ENCODE assay signal across 1 cellular context in the genomic region with DNA sequence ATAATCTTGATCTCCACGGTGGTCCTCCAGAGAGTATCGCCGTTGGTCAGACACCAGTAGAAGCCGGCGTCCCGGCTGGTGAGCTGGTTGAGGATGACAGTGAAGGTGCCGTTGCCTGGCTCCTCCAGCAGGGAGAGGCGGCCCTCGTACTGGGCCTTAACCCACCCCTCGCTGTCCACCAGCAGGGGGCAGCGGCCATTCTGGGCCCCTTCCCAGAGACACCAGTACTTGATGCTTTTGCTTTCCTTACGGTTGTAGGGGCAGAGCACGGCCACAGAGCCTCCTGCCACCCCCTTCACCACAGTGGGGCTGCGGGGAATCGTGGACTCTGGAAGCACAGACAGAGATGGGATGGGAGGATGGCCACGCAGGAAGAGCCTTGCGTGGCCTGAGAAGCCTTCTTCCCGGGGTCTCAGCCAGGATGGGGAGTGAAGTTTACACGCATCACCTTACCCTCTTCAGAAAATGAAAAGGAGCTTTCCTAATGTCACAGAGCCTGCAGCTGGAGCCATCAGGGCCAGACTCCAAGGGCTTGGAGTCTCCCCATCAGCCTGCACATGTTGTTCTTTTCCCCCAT.
TF ChIP-seq lines count a peak whose summit lies in the region.

No MANE protein-coding gene starts in this region.

TF ChIP-seq in HepG2, 621 proteins besides CTCF, POLR2A, EP300 and RAD21 (continued from another document and continues in another):
- TF ChIP-seq, protein P1, sequence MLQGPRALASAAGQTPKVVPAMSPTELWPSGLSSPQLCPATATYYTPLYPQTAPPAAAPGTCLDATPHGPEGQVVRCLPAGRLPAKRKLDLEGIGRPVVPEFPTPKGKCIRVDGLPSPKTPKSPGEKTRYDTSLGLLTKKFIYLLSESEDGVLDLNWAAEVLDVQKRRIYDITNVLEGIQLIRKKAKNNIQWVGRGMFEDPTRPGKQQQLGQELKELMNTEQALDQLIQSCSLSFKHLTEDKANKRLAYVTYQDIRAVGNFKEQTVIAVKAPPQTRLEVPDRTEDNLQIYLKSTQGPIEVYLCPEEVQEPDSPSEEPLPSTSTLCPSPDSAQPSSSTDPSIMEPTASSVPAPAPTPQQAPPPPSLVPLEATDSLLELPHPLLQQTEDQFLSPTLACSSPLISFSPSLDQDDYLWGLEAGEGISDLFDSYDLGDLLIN (CRISPR knock-in tag; IDR thresholded peaks at IDR 0.05; ENCODE audit: borderline replicate concordance) = no peak
- TF ChIP-seq, protein P2, sequence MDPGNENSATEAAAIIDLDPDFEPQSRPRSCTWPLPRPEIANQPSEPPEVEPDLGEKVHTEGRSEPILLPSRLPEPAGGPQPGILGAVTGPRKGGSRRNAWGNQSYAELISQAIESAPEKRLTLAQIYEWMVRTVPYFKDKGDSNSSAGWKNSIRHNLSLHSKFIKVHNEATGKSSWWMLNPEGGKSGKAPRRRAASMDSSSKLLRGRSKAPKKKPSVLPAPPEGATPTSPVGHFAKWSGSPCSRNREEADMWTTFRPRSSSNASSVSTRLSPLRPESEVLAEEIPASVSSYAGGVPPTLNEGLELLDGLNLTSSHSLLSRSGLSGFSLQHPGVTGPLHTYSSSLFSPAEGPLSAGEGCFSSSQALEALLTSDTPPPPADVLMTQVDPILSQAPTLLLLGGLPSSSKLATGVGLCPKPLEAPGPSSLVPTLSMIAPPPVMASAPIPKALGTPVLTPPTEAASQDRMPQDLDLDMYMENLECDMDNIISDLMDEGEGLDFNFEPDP (CRISPR knock-in tag; conservative IDR thresholded peaks at IDR 0.05) = no peak
- TF ChIP-seq PITX1 (CRISPR knock-in tag; IDR thresholded peaks at IDR 0.05) (peak; percentile 22; the same call in 1 of the 2 replicates), FOXO1 (CRISPR knock-in tag; IDR thresholded peaks at IDR 0.05) (no peak), ZNF335 (CRISPR knock-in tag; IDR thresholded peaks at IDR 0.05) (no peak), POGZ (CRISPR knock-in tag; IDR thresholded peaks at IDR 0.05) (no peak), CCDC6 (CRISPR knock-in tag; IDR thresholded peaks at IDR 0.05) (0 out of 2 replicates have a peak, but pooled peaks have one; percentile 42), ZNF10 (CRISPR knock-in tag; IDR thresholded peaks at IDR 0.05; ENCODE audit: borderline replicate concordance, low read depth) (no peak), ZBTB21 (CRISPR knock-in tag; IDR thresholded peaks at IDR 0.05) (no peak), ZNF550 (CRISPR knock-in tag; IDR thresholded peaks at IDR 0.05; ENCODE audit: borderline replicate concordance) (no peak), MXD4 (CRISPR knock-in tag; IDR thresholded peaks at IDR 0.05) (no peak), ZNF382 (CRISPR knock-in tag; IDR thresholded peaks at IDR 0.05; ENCODE audit: borderline replicate concordance) (no peak), NFE2L1 (CRISPR knock-in tag; IDR thresholded peaks at IDR 0.05; ENCODE audit: borderline replicate concordance) (no peak), SRSF9 (IDR thresholded peaks at IDR 0.05; ENCODE audit: borderline replicate concordance, insufficient read depth, low read depth, low read length, poor library complexity, severe bottlenecking) (no peak), KLF13 (CRISPR knock-in tag; IDR thresholded peaks at IDR 0.05) (no peak), JARID2 (CRISPR knock-in tag; IDR thresholded peaks at IDR 0.05; ENCODE audit: insufficient replicate concordance) (no peak), MTF2 (CRISPR knock-in tag; IDR thresholded peaks at IDR 0.05; ENCODE audit: borderline replicate concordance) (no peak), TCF7L2 (IDR thresholded peaks at IDR 0.05; ENCODE audit: low read depth, low read length) (no peak), RAD51 (IDR thresholded peaks at IDR 0.05; ENCODE audit: borderline replicate concordance) (no peak), ZSCAN25 (CRISPR knock-in tag; IDR thresholded peaks at IDR 0.05) (no peak), AGO2 (optimal IDR thresholded peaks at IDR 0.05; ENCODE audit: low read depth, low read length) (no peak), ZNF33A (CRISPR knock-in tag; IDR thresholded peaks at IDR 0.05; ENCODE audit: borderline replicate concordance) (no peak), CENPX (CRISPR knock-in tag; IDR thresholded peaks at IDR 0.05) (no peak), TCF7 (IDR thresholded peaks at IDR 0.05; ENCODE audit: low read depth) (no peak), ZNF30 (CRISPR knock-in tag; IDR thresholded peaks at IDR 0.05) (no peak), SMARCE1 (IDR thresholded peaks at IDR 0.05; ENCODE audit: borderline replicate concordance) (no peak), MXI1 (IDR thresholded peaks at IDR 0.05; ENCODE audit: borderline replicate concordance, low read depth, low read length) (no peak), NFYC (CRISPR knock-in tag; IDR thresholded peaks at IDR 0.05) (no peak), SOX6 (IDR thresholded peaks at IDR 0.05) (no peak), SOX6 (CRISPR knock-in tag; IDR thresholded peaks at IDR 0.05) (no peak), NRL (CRISPR knock-in tag; IDR thresholded peaks at IDR 0.05; ENCODE audit: borderline replicate concordance) (0 out of 2 replicates have a peak, but pooled peaks have one; percentile 29), ISL2 (CRISPR knock-in tag; IDR thresholded peaks at IDR 0.05) (no peak), TMF1 (CRISPR knock-in tag; IDR thresholded peaks at IDR 0.05; ENCODE audit: low read depth) (no peak), ZNF652 (CRISPR knock-in tag; IDR thresholded peaks at IDR 0.05; ENCODE audit: borderline replicate concordance, low read depth) (peak; percentile 20; the same call in 1 of the 2 replicates), SNAPC2 (CRISPR knock-in tag; IDR thresholded peaks at IDR 0.05) (no peak), PPARG (CRISPR knock-in tag; conservative IDR thresholded peaks at IDR 0.05) (0 out of 2 replicates have a peak, but pooled peaks have one; percentile 44), MIER2 (CRISPR knock-in tag; IDR thresholded peaks at IDR 0.05) (no peak), PHF20 (CRISPR knock-in tag; IDR thresholded peaks at IDR 0.05) (no peak), MBNL3 (CRISPR knock-in tag; conservative IDR thresholded peaks at IDR 0.05) (no peak), ZNF83 (CRISPR knock-in tag; IDR thresholded peaks at IDR 0.05; ENCODE audit: borderline replicate concordance) (no peak), FOXM1 (CRISPR knock-in tag; IDR thresholded peaks at IDR 0.05) (no peak), ZNF746 (CRISPR knock-in tag; IDR thresholded peaks at IDR 0.05) (no peak)
- TF ChIP-seq, protein P3, sequence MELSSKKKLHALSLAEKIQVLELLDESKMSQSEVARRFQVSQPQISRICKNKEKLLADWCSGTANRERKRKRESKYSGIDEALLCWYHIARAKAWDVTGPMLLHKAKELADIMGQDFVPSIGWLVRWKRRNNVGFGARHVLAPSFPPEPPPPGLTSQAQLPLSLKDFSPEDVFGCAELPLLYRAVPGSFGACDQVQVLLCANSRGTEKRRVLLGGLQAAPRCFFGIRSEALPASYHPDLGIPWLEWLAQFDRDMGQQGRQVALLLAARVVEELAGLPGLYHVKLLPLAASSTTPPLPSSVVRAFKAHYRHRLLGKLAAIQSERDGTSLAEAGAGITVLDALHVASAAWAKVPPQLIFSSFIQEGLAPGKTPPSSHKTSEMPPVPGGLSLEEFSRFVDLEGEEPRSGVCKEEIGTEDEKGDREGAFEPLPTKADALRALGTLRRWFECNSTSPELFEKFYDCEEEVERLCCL (CRISPR knock-in tag; IDR thresholded peaks at IDR 0.05; ENCODE audit: borderline replicate concordance) = no peak
- TF ChIP-seq, protein P4, sequence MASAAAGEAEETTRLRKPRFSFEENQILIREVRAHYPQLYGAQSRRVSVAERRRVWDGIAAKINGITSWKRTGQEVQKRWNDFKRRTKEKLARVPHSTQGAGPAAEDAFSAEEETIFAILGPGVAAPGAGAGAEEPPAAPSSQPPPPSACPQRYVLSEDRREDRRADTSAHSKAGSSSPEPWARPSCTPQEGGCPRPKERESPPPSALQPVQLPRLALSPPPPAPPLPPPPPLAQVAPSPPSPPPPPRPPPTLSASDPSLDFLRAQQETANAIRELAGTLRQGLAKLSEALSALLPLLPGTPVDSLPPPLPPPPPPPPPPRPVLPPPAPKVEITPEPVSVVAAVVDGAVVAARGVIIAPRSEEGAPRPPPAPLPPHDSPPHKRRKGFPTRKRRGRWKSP (CRISPR knock-in tag; IDR thresholded peaks at IDR 0.05) = no peak
- TF ChIP-seq, protein P5, sequence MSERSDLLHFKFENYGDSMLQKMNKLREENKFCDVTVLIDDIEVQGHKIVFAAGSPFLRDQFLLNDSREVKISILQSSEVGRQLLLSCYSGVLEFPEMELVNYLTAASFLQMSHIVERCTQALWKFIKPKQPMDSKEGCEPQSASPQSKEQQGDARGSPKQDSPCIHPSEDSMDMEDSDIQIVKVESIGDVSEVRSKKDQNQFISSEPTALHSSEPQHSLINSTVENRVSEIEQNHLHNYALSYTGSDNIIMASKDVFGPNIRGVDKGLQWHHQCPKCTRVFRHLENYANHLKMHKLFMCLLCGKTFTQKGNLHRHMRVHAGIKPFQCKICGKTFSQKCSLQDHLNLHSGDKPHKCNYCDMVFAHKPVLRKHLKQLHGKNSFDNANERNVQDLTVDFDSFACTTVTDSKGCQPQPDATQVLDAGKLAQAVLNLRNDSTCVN (CRISPR knock-in tag; IDR thresholded peaks at IDR 0.05; ENCODE audit: borderline replicate concordance) = no peak
- TF ChIP-seq, protein P6, sequence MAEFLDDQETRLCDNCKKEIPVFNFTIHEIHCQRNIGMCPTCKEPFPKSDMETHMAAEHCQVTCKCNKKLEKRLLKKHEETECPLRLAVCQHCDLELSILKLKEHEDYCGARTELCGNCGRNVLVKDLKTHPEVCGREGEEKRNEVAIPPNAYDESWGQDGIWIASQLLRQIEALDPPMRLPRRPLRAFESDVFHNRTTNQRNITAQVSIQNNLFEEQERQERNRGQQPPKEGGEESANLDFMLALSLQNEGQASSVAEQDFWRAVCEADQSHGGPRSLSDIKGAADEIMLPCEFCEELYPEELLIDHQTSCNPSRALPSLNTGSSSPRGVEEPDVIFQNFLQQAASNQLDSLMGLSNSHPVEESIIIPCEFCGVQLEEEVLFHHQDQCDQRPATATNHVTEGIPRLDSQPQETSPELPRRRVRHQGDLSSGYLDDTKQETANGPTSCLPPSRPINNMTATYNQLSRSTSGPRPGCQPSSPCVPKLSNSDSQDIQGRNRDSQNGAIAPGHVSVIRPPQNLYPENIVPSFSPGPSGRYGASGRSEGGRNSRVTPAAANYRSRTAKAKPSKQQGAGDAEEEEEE (CRISPR knock-in tag; IDR thresholded peaks at IDR 0.05; ENCODE audit: borderline replicate concordance) = no peak
- TF ChIP-seq, protein P7, sequence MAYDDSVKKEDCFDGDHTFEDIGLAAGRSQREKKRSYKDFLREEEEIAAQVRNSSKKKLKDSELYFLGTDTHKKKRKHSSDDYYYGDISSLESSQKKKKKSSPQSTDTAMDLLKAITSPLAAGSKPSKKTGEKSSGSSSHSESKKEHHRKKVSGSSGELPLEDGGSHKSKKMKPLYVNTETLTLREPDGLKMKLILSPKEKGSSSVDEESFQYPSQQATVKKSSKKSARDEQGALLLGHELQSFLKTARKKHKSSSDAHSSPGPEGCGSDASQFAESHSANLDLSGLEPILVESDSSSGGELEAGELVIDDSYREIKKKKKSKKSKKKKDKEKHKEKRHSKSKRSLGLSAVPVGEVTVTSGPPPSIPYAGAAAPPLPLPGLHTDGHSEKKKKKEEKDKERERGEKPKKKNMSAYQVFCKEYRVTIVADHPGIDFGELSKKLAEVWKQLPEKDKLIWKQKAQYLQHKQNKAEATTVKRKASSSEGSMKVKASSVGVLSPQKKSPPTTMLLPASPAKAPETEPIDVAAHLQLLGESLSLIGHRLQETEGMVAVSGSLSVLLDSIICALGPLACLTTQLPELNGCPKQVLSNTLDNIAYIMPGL (CRISPR knock-in tag; IDR thresholded peaks at IDR 0.05; ENCODE audit: borderline replicate concordance in 1 of 2, low read depth in 1 of 2) = peak; percentile 30 to 85; a peak in 2 of 4 replicates
- TF ChIP-seq, protein P8, sequence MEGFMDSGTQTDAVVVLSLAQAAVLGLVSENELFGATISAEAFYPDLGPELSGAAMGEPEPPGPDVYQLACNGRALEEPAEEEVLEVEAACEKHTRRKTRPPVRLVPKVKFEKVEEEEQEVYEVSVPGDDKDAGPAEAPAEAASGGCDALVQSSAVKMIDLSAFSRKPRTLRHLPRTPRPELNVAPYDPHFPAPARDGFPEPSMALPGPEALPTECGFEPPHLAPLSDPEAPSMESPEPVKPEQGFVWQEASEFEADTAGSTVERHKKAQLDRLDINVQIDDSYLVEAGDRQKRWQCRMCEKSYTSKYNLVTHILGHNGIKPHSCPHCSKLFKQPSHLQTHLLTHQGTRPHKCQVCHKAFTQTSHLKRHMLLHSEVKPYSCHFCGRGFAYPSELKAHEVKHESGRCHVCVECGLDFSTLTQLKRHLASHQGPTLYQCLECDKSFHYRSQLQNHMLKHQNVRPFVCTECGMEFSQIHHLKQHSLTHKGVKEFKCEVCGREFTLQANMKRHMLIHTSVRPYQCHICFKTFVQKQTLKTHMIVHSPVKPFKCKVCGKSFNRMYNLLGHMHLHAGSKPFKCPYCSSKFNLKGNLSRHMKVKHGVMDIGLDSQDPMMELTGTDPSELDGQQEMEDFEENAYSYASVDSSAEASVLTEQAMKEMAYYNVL (CRISPR knock-in tag; IDR thresholded peaks at IDR 0.05; ENCODE audit: borderline replicate concordance) = no peak
- TF ChIP-seq, protein P9, sequence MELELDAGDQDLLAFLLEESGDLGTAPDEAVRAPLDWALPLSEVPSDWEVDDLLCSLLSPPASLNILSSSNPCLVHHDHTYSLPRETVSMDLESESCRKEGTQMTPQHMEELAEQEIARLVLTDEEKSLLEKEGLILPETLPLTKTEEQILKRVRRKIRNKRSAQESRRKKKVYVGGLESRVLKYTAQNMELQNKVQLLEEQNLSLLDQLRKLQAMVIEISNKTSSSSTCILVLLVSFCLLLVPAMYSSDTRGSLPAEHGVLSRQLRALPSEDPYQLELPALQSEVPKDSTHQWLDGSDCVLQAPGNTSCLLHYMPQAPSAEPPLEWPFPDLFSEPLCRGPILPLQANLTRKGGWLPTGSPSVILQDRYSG (CRISPR knock-in tag; IDR thresholded peaks at IDR 0.05) = no peak
- TF ChIP-seq, protein P10, sequence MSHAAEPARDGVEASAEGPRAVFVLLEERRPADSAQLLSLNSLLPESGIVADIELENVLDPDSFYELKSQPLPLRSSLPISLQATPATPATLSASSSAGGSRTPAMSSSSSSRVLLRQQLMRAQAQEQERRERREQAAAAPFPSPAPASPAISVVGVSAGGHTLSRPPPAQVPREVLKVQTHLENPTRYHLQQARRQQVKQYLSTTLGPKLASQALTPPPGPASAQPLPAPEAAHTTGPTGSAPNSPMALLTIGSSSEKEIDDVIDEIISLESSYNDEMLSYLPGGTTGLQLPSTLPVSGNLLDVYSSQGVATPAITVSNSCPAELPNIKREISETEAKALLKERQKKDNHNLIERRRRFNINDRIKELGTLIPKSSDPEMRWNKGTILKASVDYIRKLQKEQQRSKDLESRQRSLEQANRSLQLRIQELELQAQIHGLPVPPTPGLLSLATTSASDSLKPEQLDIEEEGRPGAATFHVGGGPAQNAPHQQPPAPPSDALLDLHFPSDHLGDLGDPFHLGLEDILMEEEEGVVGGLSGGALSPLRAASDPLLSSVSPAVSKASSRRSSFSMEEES (CRISPR knock-in tag; IDR thresholded peaks at IDR 0.05) = no peak
- TF ChIP-seq, protein P11, sequence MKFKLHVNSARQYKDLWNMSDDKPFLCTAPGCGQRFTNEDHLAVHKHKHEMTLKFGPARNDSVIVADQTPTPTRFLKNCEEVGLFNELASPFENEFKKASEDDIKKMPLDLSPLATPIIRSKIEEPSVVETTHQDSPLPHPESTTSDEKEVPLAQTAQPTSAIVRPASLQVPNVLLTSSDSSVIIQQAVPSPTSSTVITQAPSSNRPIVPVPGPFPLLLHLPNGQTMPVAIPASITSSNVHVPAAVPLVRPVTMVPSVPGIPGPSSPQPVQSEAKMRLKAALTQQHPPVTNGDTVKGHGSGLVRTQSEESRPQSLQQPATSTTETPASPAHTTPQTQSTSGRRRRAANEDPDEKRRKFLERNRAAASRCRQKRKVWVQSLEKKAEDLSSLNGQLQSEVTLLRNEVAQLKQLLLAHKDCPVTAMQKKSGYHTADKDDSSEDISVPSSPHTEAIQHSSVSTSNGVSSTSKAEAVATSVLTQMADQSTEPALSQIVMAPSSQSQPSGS (CRISPR knock-in tag; IDR thresholded peaks at IDR 0.05) = peak; percentile 65; the same call in 1 of the 2 replicates
